ENCODE assay signal across 38 cellular contexts in the genomic region with DNA sequence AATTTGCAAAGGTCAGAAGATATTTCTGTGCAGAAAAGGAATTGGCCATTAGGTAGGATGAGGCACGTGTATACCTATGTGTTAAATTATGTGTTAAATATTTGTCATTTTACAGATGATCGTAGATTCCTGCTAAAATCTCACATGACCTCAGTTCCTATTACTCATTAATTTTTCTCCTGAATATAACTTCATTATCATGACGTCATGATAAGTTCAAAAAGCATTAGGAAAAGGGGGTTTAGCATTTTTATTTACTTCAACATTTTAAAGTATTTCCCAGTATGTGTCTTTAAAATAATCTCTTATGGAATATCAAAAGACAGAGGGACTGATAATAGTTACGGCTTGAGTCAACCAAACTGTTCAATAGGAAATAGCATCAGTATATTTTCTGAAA.
"Had no signal": no experiment of that assay in that cellular context is flagged by ENCODE, and none has a peak within 500 bp of the region (broad histone marks: within the 10 kb centered on the region; RNA-seq: fewer than 3 reads in every experiment).

No MANE protein-coding gene starts in this region.

- H3K27me3 ChIP-seq: adrenal gland, ascending aorta, body of pancreas, brain microvascular endothelial cell, breast epithelium, cardiac muscle cell had no signal

- H3K4me3 ChIP-seq: adrenal gland, ascending aorta, body of pancreas, breast epithelium, cardiac muscle cell had no signal

- H3K4me1 ChIP-seq: adrenal gland, ascending aorta, body of pancreas, breast epithelium had no signal

- H3K9me3 ChIP-seq: adrenal gland, ascending aorta, body of pancreas, breast epithelium had no signal

- FAIRE-seq: bronchial epithelial cell had no signal

- H3K27ac Mint-ChIP-seq: activated naive CD4-positive, alpha-beta T cell treated with anti-CD3 and anti-CD28 coated beads for 36 hours; activated naive CD4-positive, alpha-beta T cell treated with anti-CD3 and anti-CD28 coated beads, Interleukin-2, amount 10 ng/mL, durations not matched to agents 7 days and 5 days; activated naive CD4-positive, alpha-beta T cell treated with anti-CD3 and anti-CD28 coated beads, Interleukin-2, amount 50 U/mL, for 24 hours; activated naive CD4-positive, alpha-beta T cell treated with anti-CD3 and anti-CD28 coated beads, Interleukin-2, amount 50 U/mL, for 72 hours; activated naive CD8-positive, alpha-beta T cell; activated naive CD8-positive, alpha-beta T cell treated with anti-CD3 and anti-CD28 coated beads for 36 hours; activated naive CD8-positive, alpha-beta T cell treated with anti-CD3 and anti-CD28 coated beads, Interleukin-2, amount 10 ng/mL, durations not matched to agents 7 days and 5 days; activated naive CD8-positive, alpha-beta T cell treated with anti-CD3 and anti-CD28 coated beads, Interleukin-2, amount 50 U/mL, for 24 hours; activated T-cell treated with anti-CD3 and anti-CD28 coated beads, Interleukin-2, amount 50 U/mL, for 24 hours; activated T-cell treated with anti-CD3 and anti-CD28 coated beads, Interleukin-2, amount 50 U/mL, for 72 hours; activated T-helper 1 cell treated with anti-CD3 and anti-CD28 coated beads, Interleukin-12 subunit alpha, Interleukin-12 subunit beta, Interleukin-2, Interleukin-4 antibody, amounts not matched to agents 30 ng/mL and 10 ng/mL and 1 ng/mL, durations not matched to agents 14 hours and 24 hours and 36 hours; activated T-helper 17 cell treated with anti-CD3 and anti-CD28 coated beads, Interleukin-2, amount 50 U/mL, for 72 hours; activated T-helper 2 cell treated with anti-CD3 and anti-CD28 coated beads, Interferon-gamma antibody, Interleukin-2, Interleukin-4, amounts not matched to agents 10 μg/mL and 5 μg/mL and 100 μg/mL, durations not matched to agents 14 hours and 24 hours and 36 hours; brain had no signal

- H3K4me1 Mint-ChIP-seq: activated naive CD4-positive, alpha-beta T cell treated with anti-CD3 and anti-CD28 coated beads, Interleukin-2, amount 10 ng/mL, durations not matched to agents 7 days and 5 days; activated naive CD4-positive, alpha-beta T cell treated with anti-CD3 and anti-CD28 coated beads, Interleukin-2, amount 50 U/mL, for 24 hours; activated naive CD8-positive, alpha-beta T cell treated with anti-CD3 and anti-CD28 coated beads for 36 hours; activated naive CD8-positive, alpha-beta T cell treated with anti-CD3 and anti-CD28 coated beads, Interleukin-2, amount 10 ng/mL, durations not matched to agents 7 days and 5 days; activated naive CD8-positive, alpha-beta T cell treated with anti-CD3 and anti-CD28 coated beads, Interleukin-2, amount 50 U/mL, for 24 hours; activated T-helper 17 cell treated with anti-CD3 and anti-CD28 coated beads, Interleukin-2, amount 50 U/mL, for 72 hours; brain; central memory CD8-positive, alpha-beta T cell had no signal

- ATAC-seq: activated naive CD4-positive, alpha-beta T cell treated with anti-CD3 and anti-CD28 coated beads, Interleukin-2, amount 50 U/mL, for 72 hours; activated naive CD8-positive, alpha-beta T cell treated with anti-CD3 and anti-CD28 coated beads, Interleukin-2, amount 50 U/mL, for 24 hours; activated T-cell treated with anti-CD3 and anti-CD28 coated beads, Interleukin-2, amount 50 U/mL, for 4 hours; activated T-cell treated with anti-CD3 and anti-CD28 coated beads, Interleukin-2, amount 50 U/mL, for 72 hours; activated T-helper 17 cell treated with anti-CD3 and anti-CD28 coated beads, Interleukin-2, amount 50 U/mL, for 72 hours; body of pancreas had no signal

- H3K9me3 Mint-ChIP-seq: activated naive CD4-positive, alpha-beta T cell treated with anti-CD3 and anti-CD28 coated beads, Interleukin-2, amount 50 U/mL, for 24 hours; activated naive CD8-positive, alpha-beta T cell treated with anti-CD3 and anti-CD28 coated beads for 36 hours; activated naive CD8-positive, alpha-beta T cell treated with anti-CD3 and anti-CD28 coated beads, Interleukin-2, amount 10 ng/mL, durations not matched to agents 7 days and 5 days; activated T-helper 17 cell treated with anti-CD3 and anti-CD28 coated beads, Interleukin-2, amount 50 U/mL, for 72 hours; central memory CD8-positive, alpha-beta T cell had no signal

- H3K4me3 Mint-ChIP-seq: activated naive CD4-positive, alpha-beta T cell treated with anti-CD3 and anti-CD28 coated beads for 36 hours; activated naive CD4-positive, alpha-beta T cell treated with anti-CD3 and anti-CD28 coated beads, Interleukin-2, amount 10 ng/mL, durations not matched to agents 7 days and 5 days; activated naive CD4-positive, alpha-beta T cell treated with anti-CD3 and anti-CD28 coated beads, Interleukin-2, amount 50 U/mL, for 24 hours; activated naive CD8-positive, alpha-beta T cell; activated naive CD8-positive, alpha-beta T cell treated with anti-CD3 and anti-CD28 coated beads for 36 hours; activated naive CD8-positive, alpha-beta T cell treated with anti-CD3 and anti-CD28 coated beads, Interleukin-2, amount 10 ng/mL, durations not matched to agents 7 days and 5 days; activated naive CD8-positive, alpha-beta T cell treated with anti-CD3 and anti-CD28 coated beads, Interleukin-2, amount 50 U/mL, for 24 hours; activated T-cell treated with anti-CD3 and anti-CD28 coated beads, Interleukin-2, amount 50 U/mL, for 24 hours; activated T-cell treated with anti-CD3 and anti-CD28 coated beads, Interleukin-2, amount 50 U/mL, for 4 hours; activated T-cell treated with anti-CD3 and anti-CD28 coated beads, Interleukin-2, amount 50 U/mL, for 72 hours; activated T-helper 1 cell treated with anti-CD3 and anti-CD28 coated beads, Interleukin-12 subunit alpha, Interleukin-12 subunit beta, Interleukin-2, Interleukin-4 antibody, amounts not matched to agents 30 ng/mL and 10 ng/mL and 1 ng/mL, durations not matched to agents 14 hours and 24 hours and 36 hours; activated T-helper 17 cell treated with anti-CD3 and anti-CD28 coated beads, Interleukin-2, amount 50 U/mL, for 72 hours; brain; central memory CD8-positive, alpha-beta T cell had no signal

- H3K36me3 ChIP-seq: adrenal gland, ascending aorta, brain microvascular endothelial cell, breast epithelium, cardiac muscle cell had no signal

- DNase-seq: activated effector memory CD4-positive, alpha-beta T cell treated with anti-CD3 and anti-CD28 coated beads, Interleukin-2, amount 50 U/mL, for 16 hours; activated effector memory CD4-positive, alpha-beta T cell treated with Interleukin-2 at 50 U/mL for 16 hours; activated gamma-delta T cell; activated gamma-delta T cell treated with Interleukin-2 at 50 U/mL for 16 hours; activated naive CD4-positive, alpha-beta T cell; activated naive CD4-positive, alpha-beta T cell treated with anti-CD3 and anti-CD28 coated beads for 36 hours; activated naive CD4-positive, alpha-beta T cell treated with anti-CD3 and anti-CD28 coated beads, Interleukin-2, amount 10 ng/mL, durations not matched to agents 7 days and 5 days; activated naive CD4-positive, alpha-beta T cell treated with anti-CD3 and anti-CD28 coated beads, Interleukin-2, amount 50 U/mL, for 16 hours; activated naive CD4-positive, alpha-beta T cell treated with Interleukin-2 at 50 U/mL for 16 hours; activated naive CD8-positive, alpha-beta T cell treated with anti-CD3 and anti-CD28 coated beads for 36 hours; activated naive CD8-positive, alpha-beta T cell treated with anti-CD3 and anti-CD28 coated beads, Interleukin-2, amount 10 ng/mL, durations not matched to agents 7 days and 5 days; activated naive CD8-positive, alpha-beta T cell treated with anti-CD3 and anti-CD28 coated beads, Interleukin-2, amount 50 U/mL, for 24 hours; activated T-cell treated with anti-CD3 and anti-CD28 coated beads, Interleukin-2, amount 50 U/mL, for 24 hours; activated T-cell treated with anti-CD3 and anti-CD28 coated beads, Interleukin-2, amount 50 U/mL, for 4 hours; activated T-cell treated with anti-CD3 and anti-CD28 coated beads, Interleukin-2, amount 50 U/mL, for 48 hours; activated T-cell treated with anti-CD3 and anti-CD28 coated beads, Interleukin-2, amount 50 U/mL, for 72 hours; adrenal gland; amniotic stem cell; amygdala; anterior cingulate cortex; aorta; body of pancreas; brain microvascular endothelial cell; caudate nucleus; central memory CD4-positive, alpha-beta T cell; cerebellar nuclear complex had no signal

- H3K27ac ChIP-seq: adrenal gland, ascending aorta, body of pancreas, brain microvascular endothelial cell, breast epithelium, cardiac muscle cell had no signal

- H3K27me3 Mint-ChIP-seq: activated naive CD4-positive, alpha-beta T cell treated with anti-CD3 and anti-CD28 coated beads, Interleukin-2, amount 10 ng/mL, durations not matched to agents 7 days and 5 days; activated naive CD4-positive, alpha-beta T cell treated with anti-CD3 and anti-CD28 coated beads, Interleukin-2, amount 50 U/mL, for 24 hours; activated naive CD8-positive, alpha-beta T cell; activated naive CD8-positive, alpha-beta T cell treated with anti-CD3 and anti-CD28 coated beads for 36 hours; activated naive CD8-positive, alpha-beta T cell treated with anti-CD3 and anti-CD28 coated beads, Interleukin-2, amount 10 ng/mL, durations not matched to agents 7 days and 5 days; activated naive CD8-positive, alpha-beta T cell treated with anti-CD3 and anti-CD28 coated beads, Interleukin-2, amount 50 U/mL, for 24 hours; activated T-helper 17 cell treated with anti-CD3 and anti-CD28 coated beads, Interleukin-2, amount 50 U/mL, for 72 hours; brain; central memory CD8-positive, alpha-beta T cell had no signal

- H3K36me3 Mint-ChIP-seq: activated naive CD4-positive, alpha-beta T cell treated with anti-CD3 and anti-CD28 coated beads, Interleukin-2, amount 10 ng/mL, durations not matched to agents 7 days and 5 days; activated naive CD4-positive, alpha-beta T cell treated with anti-CD3 and anti-CD28 coated beads, Interleukin-2, amount 50 U/mL, for 24 hours; activated naive CD4-positive, alpha-beta T cell treated with anti-CD3 and anti-CD28 coated beads, Interleukin-2, amount 50 U/mL, for 72 hours; activated naive CD8-positive, alpha-beta T cell; activated naive CD8-positive, alpha-beta T cell treated with anti-CD3 and anti-CD28 coated beads for 36 hours; activated naive CD8-positive, alpha-beta T cell treated with anti-CD3 and anti-CD28 coated beads, Interleukin-2, amount 10 ng/mL, durations not matched to agents 7 days and 5 days; brain had no signal
